Comparison of ENCODE assay signal across 20 cellular contexts in genomic region chr9:134736791-134737489, GRCh38.
DNase-seq lines count a peak whose midpoint lies in the region; ATAC-seq and TF ChIP-seq lines count a peak whose summit lies in the region.
"Had no signal": no experiment of that assay in that cellular context is flagged by ENCODE, and none has a peak within 500 bp of the region (broad histone marks: within the 10 kb centered on the region; RNA-seq: fewer than 3 reads in every experiment).

No MANE protein-coding gene starts in this region.

- DNase-seq in NCI-H748 (lab: John Stamatoyannopoulos, UW; ENCODE audit: unreplicated experiment) (peak; percentile 20), NCI-H748 treated with DMSO at 0.1 percent for 48 hours (lab: John Stamatoyannopoulos, UW) (no peak), GM03348 (ENCODE audit: low spot score) (peak; percentile 48), osteocyte (ENCODE audit: extremely low spot score, unreplicated experiment) (no peak), HT-29 (ENCODE audit: low spot score) (no peak), NCI-H1930 (lab: John Stamatoyannopoulos, UW) (no peak)
- DNase-seq in stimulated activated naive B cell treated with anti-CD40 and anti-IgM and Interleukin-4, amounts not matched to agents 10 μg/mL and 1 μg/mL and 100 μg/mL, for 72 hours = no peak
- DNase-seq: 8988T; BE2C; CD8-positive, alpha-beta memory T cell; GDM1; NCI-H1048; NCI-H1436 treated with DMSO at 0.1 percent for 48 hours; NCI-H2081; NCI-H510A treated with DMSO at 0.1 percent for 48 hours; NK-92 treated with Interleukin-12 subunit alpha and Interleukin-12 subunit beta, amount 100 ng/mL, for 24 hours had no signal

- H3K27me3 Mint-ChIP-seq in brain (peaks cover 7% of the 10 kb centered on the region), osteocyte (ENCODE audit: unreplicated experiment) (no peaks in the 10 kb centered on the region)
- peaks cover 13 to 18% of the 10 kb centered on the region in 2 donors for H3K27me3 Mint-ChIP-seq in stimulated activated naive B cell treated with anti-CD40 and anti-IgM and Interleukin-4, amounts not matched to agents 10 μg/mL and 1 μg/mL and 100 μg/mL, for 72 hours

- H3K27ac Mint-ChIP-seq in brain = peak overlapping the region; percentile 11 to 73 (median 47)
- H3K27ac Mint-ChIP-seq in osteocyte (ENCODE audit: unreplicated experiment) = peak overlapping the region; percentile 59
- H3K27ac Mint-ChIP-seq in stimulated activated naive B cell treated with anti-CD40 and anti-IgM and Interleukin-4, amounts not matched to agents 10 μg/mL and 1 μg/mL and 100 μg/mL, for 72 hours = no peak overlapping the region
- H3K27ac Mint-ChIP-seq: GM23338 had no signal

- H3K36me3 Mint-ChIP-seq in brain (peaks cover 6% of the 10 kb centered on the region), osteocyte (ENCODE audit: unreplicated experiment) (peaks cover 30% of the 10 kb centered on the region)
- no peaks in the 10 kb centered on the region for H3K36me3 Mint-ChIP-seq in stimulated activated naive B cell treated with anti-CD40 and anti-IgM and Interleukin-4, amounts not matched to agents 10 μg/mL and 1 μg/mL and 100 μg/mL, for 72 hours
- H3K36me3 Mint-ChIP-seq: CD8-positive, alpha-beta memory T cell had no signal

- H3K4me1 Mint-ChIP-seq in brain (peaks cover 50% of the 10 kb centered on the region), osteocyte (ENCODE audit: unreplicated experiment) (peaks cover 43% of the 10 kb centered on the region)
- H3K4me1 Mint-ChIP-seq in stimulated activated naive B cell treated with anti-CD40 and anti-IgM and Interleukin-4, amounts not matched to agents 10 μg/mL and 1 μg/mL and 100 μg/mL, for 72 hours = peaks cover 0 to 5% of the 10 kb centered on the region in 2 donors
- H3K4me1 Mint-ChIP-seq: CD8-positive, alpha-beta memory T cell had no signal

- H3K4me3 Mint-ChIP-seq in brain = no peak overlapping the region
- H3K4me3 Mint-ChIP-seq in osteocyte (ENCODE audit: unreplicated experiment) = no peak overlapping the region
- no peak overlapping the region for H3K4me3 Mint-ChIP-seq in stimulated activated naive B cell treated with anti-CD40 and anti-IgM and Interleukin-4, amounts not matched to agents 10 μg/mL and 1 μg/mL and 100 μg/mL, for 72 hours
- H3K4me3 Mint-ChIP-seq: CD8-positive, alpha-beta memory T cell; GM23338 had no signal

- TF ChIP-seq CTCF in brain (conservative IDR thresholded peaks at IDR 0.05) (no peak), osteocyte (IDR thresholded peaks at IDR 0.05) (no peak)

- ATAC-seq in stimulated activated naive B cell treated with anti-CD40 and anti-IgM and Interleukin-4, amounts not matched to agents 10 μg/mL and 1 μg/mL and 100 μg/mL, for 72 hours (replicated peaks) = no peak
- ATAC-seq: GM23338, HCT116, HepG2 had no signal

- peaks cover 0 to 4% (median 0%) of the 10 kb centered on the region in 5 experiments for H3K9me3 Mint-ChIP-seq in brain
- H3K9me3 Mint-ChIP-seq in osteocyte (ENCODE audit: unreplicated experiment) = no peaks in the 10 kb centered on the region
- no peaks in the 10 kb centered on the region for H3K9me3 Mint-ChIP-seq in stimulated activated naive B cell treated with anti-CD40 and anti-IgM and Interleukin-4, amounts not matched to agents 10 μg/mL and 1 μg/mL and 100 μg/mL, for 72 hours
- H3K9me3 Mint-ChIP-seq: CD8-positive, alpha-beta memory T cell; GM23338 had no signal

Comparison
In these comparisons a context has a peak if more than half of its experiments do, and no peak if none do; other contexts are left out.
1. DNase-seq: peak in NCI-H748 (single experiment) and GM03348 (single experiment); none in NCI-H748 treated with DMSO at 0.1 percent for 48 hours (single experiment), osteocyte (single experiment), HT-29 (single experiment), NCI-H1930 (0 of 2) and stimulated activated naive B cell treated with anti-CD40 and anti-IgM and Interleukin-4, amounts not matched to agents 10 μg/mL and 1 μg/mL and 100 μg/mL, for 72 hours (single experiment).